ENCODE assay signal across 9 cellular contexts in the genomic region with DNA sequence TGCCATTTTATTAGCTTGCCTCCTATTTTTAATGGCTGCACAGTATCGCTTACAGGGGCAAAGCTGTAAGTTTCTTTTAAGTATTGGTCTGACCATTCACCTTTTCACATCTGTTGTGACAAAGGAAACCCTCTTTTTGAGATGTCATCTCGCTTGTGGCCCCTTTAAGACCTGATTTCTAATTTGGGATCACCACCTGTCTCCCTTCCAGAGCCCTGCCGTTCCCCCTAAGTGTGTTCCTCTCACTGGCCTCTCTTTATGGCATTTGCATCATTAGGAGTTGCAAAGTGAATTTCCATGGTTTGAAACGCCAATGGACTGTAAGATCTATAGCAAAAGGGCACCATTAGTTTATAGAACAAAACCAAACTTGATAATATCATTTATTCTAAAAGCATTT. TPM values are rescaled to one million over a fixed set of nuclear protein-coding genes. Genes with fewer than 3 reads are reported as not detected.
DNase-seq lines count a peak whose midpoint lies in the region; ATAC-seq and TF ChIP-seq lines count a peak whose summit lies in the region.
"Had no signal": no experiment of that assay in that cellular context is flagged by ENCODE, and none has a peak within 500 bp of the region (broad histone marks: within the 10 kb centered on the region; RNA-seq: fewer than 3 reads in every experiment).

No MANE protein-coding gene starts in this region.

- H3K27ac ChIP-seq in heart right ventricle, result peak overlapping the region in 7 of 10 donors; percentile 85 to 92 (median 91)
- no peak overlapping the region for H3K27ac ChIP-seq in muscle layer of duodenum (ENCODE audit: low read length)
- peak overlapping the region; percentile 94 for H3K27ac ChIP-seq in vagina
- H3K27ac ChIP-seq: foreskin keratinocyte had no signal

- no peak for TF ChIP-seq CTCF in heart right ventricle (IDR thresholded peaks at IDR 0.05)
- no peak for TF ChIP-seq CTCF in vagina (IDR thresholded peaks at IDR 0.05)

- peak overlapping the region in 9 of 10 donors; percentile 49 to 87 (median 78) for H3K4me3 ChIP-seq in heart right ventricle
- H3K4me3 ChIP-seq in muscle layer of duodenum (ENCODE audit: low read depth in 1 of 2, low read length in 2 of 2), result peak overlapping the region; percentile 65 to 88
- peak overlapping the region; percentile 66 to 73 for H3K4me3 ChIP-seq in vagina

- H3K4me1 ChIP-seq in heart right ventricle (peaks cover 0 to 37% (median 23%) of the 10 kb centered on the region in 9 donors), muscle layer of duodenum (ENCODE audit: control insufficient read depth in 1 of 2, insufficient read depth in 2 of 2, low read length in 2 of 2) (peaks cover 6 to 21% of the 10 kb centered on the region in 2 donors), vagina (peaks cover 25% of the 10 kb centered on the region)
- H3K4me1 ChIP-seq: foreskin keratinocyte had no signal

- H3K27me3 ChIP-seq in heart right ventricle, result peaks cover 0 to 54% (median 6%) of the 10 kb centered on the region in 7 donors
- no peaks in the 10 kb centered on the region for H3K27me3 ChIP-seq in muscle layer of duodenum (ENCODE audit: low read depth, low read length)
- no peaks in the 10 kb centered on the region for H3K27me3 ChIP-seq in vagina

- no peak for DNase-seq in heart right ventricle
- DNase-seq in Right ventricle myocardium inferior (ENCODE audit: missing footprints), result no peak
- peak; percentile 87 for DNase-seq in cerebellar cortex (ENCODE audit: low spot score)
- no peak for DNase-seq in vagina (ENCODE audit: extremely low spot score in 2 of 2)
- no peak for DNase-seq in NCI-H187 (lab: John Stamatoyannopoulos, UW)
- DNase-seq: foreskin keratinocyte had no signal

- intact Hi-C loops in heart right ventricle (cut with DNase I) (loop anchor here in 1 of 10 donors (10.0 kb wide), 1 partner anchor 63 kb away; no protein-coding TSS in a partner anchor), Right ventricle myocardium inferior (cut with DNase I) (loop anchor here (1.0 kb wide), 1 partner anchor 21 kb away; no protein-coding TSS in a partner anchor), vagina (cut with DNase I) (no loop called here)

- TF ChIP-seq POLR2A in vagina (IDR thresholded peaks at IDR 0.05), result no peak

- 55 to 56% methylated on average over 4 of the region's 4 CpGs for WGBS in heart right ventricle, 2 donors

- H3K9me3 ChIP-seq in heart right ventricle (peaks cover 0 to 18% (median 10%) of the 10 kb centered on the region in 11 donors), muscle layer of duodenum (ENCODE audit: control insufficient read depth in 1 of 2, low read length in 2 of 2) (peaks cover 0 to 10% of the 10 kb centered on the region in 2 donors), vagina (no peaks in the 10 kb centered on the region)

- H3K36me3 ChIP-seq in heart right ventricle (no peaks in the 10 kb centered on the region), muscle layer of duodenum (ENCODE audit: control insufficient read depth in 1 of 2, insufficient read depth in 2 of 2, low read length in 2 of 2) (no peaks in the 10 kb centered on the region), vagina (no peaks in the 10 kb centered on the region)

- ATAC-seq in heart right ventricle, result peak in 1 of 8 donors; percentile 40
- ATAC-seq in Right ventricle myocardium inferior, result no peak
- no peak for ATAC-seq in GM18498 (IDR thresholded peaks at IDR 0.05; ENCODE audit: unreplicated experiment)
- ATAC-seq in HG02623 (IDR thresholded peaks at IDR 0.05; ENCODE audit: unreplicated experiment), result no peak

RNA-seq across cellular contexts. Expression of a gene that starts 1.4 kb away (rescaled TPM):
- total RNA-seq in heart right ventricle, result 10 to 100 TPM; 33.9 to 75.0 (median 59.3) TPM
- 10 to 100 TPM in 1 of 2 donors, 1 to 10 TPM in 1; 7.8 to 10.2 TPM for polyA plus RNA-seq in heart right ventricle
- 55.1 TPM for total RNA-seq in Right ventricle myocardium inferior
- 37.6 TPM for total RNA-seq in vagina
- polyA plus RNA-seq: foreskin keratinocyte had no signal

RNA-seq across cellular contexts. Expression of a gene that starts 5.3 kb away (rescaled TPM):
- total RNA-seq in heart right ventricle, result 1 to 10 TPM in 8 of 10 donors, under 1 TPM in 2; 0.23 to 9.9 (median 3.4) TPM
- under 1 TPM; 0.20 to 0.22 TPM for polyA plus RNA-seq in heart right ventricle
- total RNA-seq in Right ventricle myocardium inferior, result 0.32 TPM
- 56.0 TPM for total RNA-seq in vagina
- total RNA-seq: foreskin keratinocyte had no signal
- polyA plus RNA-seq: foreskin keratinocyte had no signal
